25 cellular contexts compared by ENCODE assay signal in the genomic region with DNA sequence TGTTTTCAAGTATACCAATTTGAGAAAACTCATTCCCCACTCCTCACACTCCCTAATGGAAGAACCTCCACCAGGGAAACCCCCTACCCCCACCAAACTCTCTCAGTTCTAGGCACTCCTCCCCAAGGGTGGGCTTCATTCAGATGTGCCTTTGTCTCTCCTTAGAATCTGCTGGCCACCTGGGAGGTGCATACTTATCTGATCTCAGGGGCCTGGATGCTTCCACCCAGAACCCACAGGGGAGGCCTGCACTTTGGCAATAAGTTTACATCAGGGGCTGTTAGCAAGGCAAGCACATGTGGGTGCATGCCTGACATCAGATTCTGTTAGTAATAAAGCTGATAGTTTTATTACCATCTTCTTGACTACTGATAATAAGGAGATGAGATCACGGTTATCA. TPM values are rescaled to one million over a fixed set of nuclear protein-coding genes. Genes with fewer than 3 reads are reported as not detected.
DNase-seq lines count a peak whose midpoint lies in the region; ATAC-seq, FAIRE-seq and TF ChIP-seq lines count a peak whose summit lies in the region.
"Had no signal": no experiment of that assay in that cellular context is flagged by ENCODE, and none has a peak within 500 bp of the region (broad histone marks: within the 10 kb centered on the region; RNA-seq: fewer than 3 reads in every experiment).

No MANE protein-coding gene starts in this region.

- H3K27me3 ChIP-seq in WERI-Rb-1 (ENCODE audit: insufficient read depth, low read depth, severe bottlenecking) (no peaks in the 10 kb centered on the region), small intestine (ENCODE audit: control insufficient read depth in 2 of 2, insufficient read depth in 2 of 2, low read length in 2 of 2) (no peaks in the 10 kb centered on the region), lower lobe of right lung (ENCODE audit: low read depth) (no peaks in the 10 kb centered on the region), BE2C (peaks cover 4% of the 10 kb centered on the region), ovary (no peaks in the 10 kb centered on the region)

- intact Hi-C loops in lower lobe of right lung (cut with DNase I) (no loop called here), ovary (cut with DNase I) (no loop called here)

- TF ChIP-seq CTCF in WERI-Rb-1 (IDR thresholded peaks at IDR 0.05; ENCODE audit: low read depth, low read length) = no peak
- TF ChIP-seq CTCF in lower lobe of right lung (IDR thresholded peaks at IDR 0.05) = no peak
- TF ChIP-seq CTCF in BE2C (IDR thresholded peaks at IDR 0.05; ENCODE audit: low read depth, low read length) = no peak
- no peak for TF ChIP-seq CTCF in ovary (IDR thresholded peaks at IDR 0.05)

- H3K36me3 ChIP-seq in WERI-Rb-1 = no peaks in the 10 kb centered on the region
- peaks cover 0 to 1% of the 10 kb centered on the region in 2 donors for H3K36me3 ChIP-seq in small intestine (ENCODE audit: control insufficient read depth in 2 of 2, insufficient read depth in 2 of 2, low read length in 2 of 2)
- no peaks in the 10 kb centered on the region for H3K36me3 ChIP-seq in lower lobe of right lung
- H3K36me3 ChIP-seq in BE2C = no peaks in the 10 kb centered on the region
- no peaks in the 10 kb centered on the region for H3K36me3 ChIP-seq in ovary

- ATAC-seq in lower lobe of right lung = no peak
- ATAC-seq: A549 had no signal

- FAIRE-seq in small intestine (lab: Jason Lieb, UNC) = no peak
- FAIRE-seq: A549, GM12891, GM18507, H1 had no signal

- TF ChIP-seq POLR2A in ovary (IDR thresholded peaks at IDR 0.05) = no peak

- WGBS in small intestine, 3 donors = 19 to 70% (median 35%) methylated on average over 1 of the region's 1 CpG
- 69 to 88% (median 78%) methylated on average over 1 of the region's 1 CpG for WGBS in ovary, 3 donors

- H3K4me3 ChIP-seq in WERI-Rb-1 (ENCODE audit: low read depth, low read length) = no peak overlapping the region
- H3K4me3 ChIP-seq in small intestine (ENCODE audit: low read depth in 1 of 2, low read length in 2 of 2) = no peak overlapping the region
- no peak overlapping the region for H3K4me3 ChIP-seq in lower lobe of right lung
- no peak overlapping the region for H3K4me3 ChIP-seq in BE2C (ENCODE audit: low read depth, low read length)
- H3K4me3 ChIP-seq in ovary = no peak overlapping the region
- H3K4me3 ChIP-seq: A549, GM23248 had no signal

- H3K4me1 ChIP-seq in small intestine (ENCODE audit: control insufficient read depth in 2 of 2, insufficient read depth in 1 of 2, low read depth in 1 of 2, low read length in 1 of 2) (peaks cover 2 to 4% of the 10 kb centered on the region in 2 donors), lower lobe of right lung (peaks cover 3% of the 10 kb centered on the region), BE2C (no peaks in the 10 kb centered on the region), ovary (ENCODE audit: insufficient read depth) (no peaks in the 10 kb centered on the region)
- H3K4me1 ChIP-seq: A549 had no signal

- DNase-seq in WERI-Rb-1 (peak; percentile 4), islet precursor cell (peak; percentile 41), small intestine (peak; percentile 50), lower lobe of right lung (no peak), BE2C (no peak), ovary (no peak)
- DNase-seq: 8988T; ACHN; AML-193; C1 segment of cervical spinal cord; Calu3; CD4-positive, alpha-beta memory T cell; COR-L47; DMS79 treated with DMSO at 0.1 percent for 48 hours; GF-D8; GM23248; H7; HCEC 1CT had no signal

- H3K9me3 ChIP-seq in WERI-Rb-1 (ENCODE audit: severe bottlenecking) = peaks cover 6% of the 10 kb centered on the region
- no peaks in the 10 kb centered on the region for H3K9me3 ChIP-seq in small intestine (ENCODE audit: control insufficient read depth, low read depth)
- H3K9me3 ChIP-seq in lower lobe of right lung = no peaks in the 10 kb centered on the region
- no peaks in the 10 kb centered on the region for H3K9me3 ChIP-seq in BE2C
- no peaks in the 10 kb centered on the region for H3K9me3 ChIP-seq in ovary
- H3K9me3 ChIP-seq: A549 had no signal

- H3K27ac ChIP-seq in WERI-Rb-1 (no peak overlapping the region), small intestine (ENCODE audit: low read depth in 1 of 2, low read length in 1 of 2) (no peak overlapping the region), lower lobe of right lung (no peak overlapping the region), ovary (no peak overlapping the region)
- H3K27ac ChIP-seq: A549, GM23248 had no signal

- TF ChIP-seq EP300 in ovary (IDR thresholded peaks at IDR 0.05) = no peak

RNA-seq across cellular contexts. Expression of gene SLAMF9, which starts 32.5 kb away (rescaled TPM):
- polyA plus RNA-seq in small intestine = not detected
- total RNA-seq in lower lobe of right lung = not detected
- not detected for polyA plus RNA-seq in BE2C (2012; ENCODE audit: insufficient read depth, insufficient read length, low read depth)
- not detected for total RNA-seq in ovary
- polyA plus RNA-seq in ovary = not detected
- total RNA-seq: Calu3; CD4-positive, alpha-beta memory T cell; Daoy; G401; GM23248; H1; H7 had no signal
- polyA plus RNA-seq: BJ; CD4-positive, alpha-beta memory T cell; H1 had no signal

RNA-seq across cellular contexts. Expression of gene IGSF9, which starts 41.1 kb away (rescaled TPM):
- 10 to 100 TPM in 2 of 3 donors, 1 to 10 TPM in 1; 3.1 to 34.6 (median 18.1) TPM for polyA plus RNA-seq in small intestine
- 2.0 TPM for total RNA-seq in lower lobe of right lung
- 3.8 TPM for polyA plus RNA-seq in BE2C (2012; ENCODE audit: insufficient read depth, insufficient read length, low read depth)
- 10 to 100 TPM in 1 of 7 donors, 1 to 10 TPM in 5, under 1 TPM in 1; 0.83 to 14.0 (median 2.0) TPM for total RNA-seq in ovary
- polyA plus RNA-seq in ovary = under 1 TPM; 0.10 to 0.87 TPM
- total RNA-seq: CD4-positive, alpha-beta memory T cell; G401; GM23248 had no signal
- polyA plus RNA-seq: BJ; CD4-positive, alpha-beta memory T cell had no signal

RNA-seq across cellular contexts. Expression of gene PIGM, which starts 45.3 kb away (rescaled TPM):
- 1 to 10 TPM; 1.1 to 4.0 (median 1.4) TPM for polyA plus RNA-seq in small intestine
- total RNA-seq in lower lobe of right lung = 6.9 TPM
- polyA plus RNA-seq in BE2C (2012; ENCODE audit: insufficient read depth, insufficient read length, low read depth) = 8.2 TPM
- total RNA-seq in ovary = 1 to 10 TPM; 3.8 to 7.4 (median 5.9) TPM
- 1 to 10 TPM; 2.7 to 7.1 TPM for polyA plus RNA-seq in ovary

Comparison
In these comparisons a context has a peak if more than half of its experiments do, and no peak if none do; other contexts are left out.
1. DNase-seq: peak in WERI-Rb-1 (single experiment), islet precursor cell (single experiment) and small intestine (single experiment); none in lower lobe of right lung (single experiment), BE2C (single experiment) and ovary (0 of 5).